13 cellular contexts compared by ENCODE assay signal in the genomic region with DNA sequence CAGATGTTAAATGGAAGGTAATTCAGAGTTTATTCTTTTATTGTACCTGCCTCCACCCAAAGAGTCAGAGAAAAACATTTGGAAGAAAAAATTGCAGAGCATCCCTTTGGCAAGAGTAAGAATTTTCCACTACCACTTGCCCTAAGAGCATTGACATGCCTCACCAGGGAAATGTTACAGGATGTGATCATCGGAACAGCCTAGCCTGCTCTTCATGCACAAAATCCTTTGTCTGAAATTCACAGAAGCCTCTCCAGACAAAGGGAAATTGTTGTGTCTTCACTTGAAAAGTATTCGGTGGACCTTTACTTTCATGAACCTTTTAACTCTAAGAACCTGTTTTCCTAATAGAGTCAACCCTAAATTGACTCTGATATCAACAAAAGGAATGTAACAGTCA. TPM values are rescaled to one million over a fixed set of nuclear protein-coding genes. Genes with fewer than 3 reads are reported as not detected.
A peak's percentile ranks its signal among the peaks of the same experiment; 100 is the strongest.
DNase-seq lines count a peak whose midpoint lies in the region; ATAC-seq and TF ChIP-seq lines count a peak whose summit lies in the region.
"Had no signal": no experiment of that assay in that cellular context is flagged by ENCODE, and none has a peak within 500 bp of the region (broad histone marks: within the 10 kb centered on the region; RNA-seq: fewer than 3 reads in every experiment).

No MANE protein-coding gene starts in this region.

- no peaks in the 10 kb centered on the region for H4K20me1 ChIP-seq in mammary epithelial cell (ENCODE audit: insufficient read depth, low read length)

- CTCF ChIA-PET in HEK293 (lab: Yijun Ruan, JAX) (no interaction called here), mammary epithelial cell (lab: Charles Lee; ENCODE audit: low non-redundant PET) (no interaction called here)

- dilution Hi-C loops in mammary epithelial cell (cut with HindIII; ENCODE audit: low sequenced_read_pairs) = no loop called here

- POLR2A ChIA-PET in HEK293 (lab: Yijun Ruan, JAX) = no interaction called here

- H3K9me3 ChIP-seq in HEK293 (ENCODE audit: control insufficient read depth, insufficient read depth, low read depth, low read length) (no peaks in the 10 kb centered on the region), mammary epithelial cell (replicated peaks; ENCODE audit: insufficient read depth, low read length) (no peaks in the 10 kb centered on the region)

- H3K36me3 ChIP-seq in HEK293 (ENCODE audit: control insufficient read depth in 2 of 2, insufficient read depth in 1 of 2, low read length in 2 of 2) (peaks cover 16 to 33% of the 10 kb centered on the region in 2 experiments), mammary epithelial cell (ENCODE audit: insufficient read depth, low read length) (peaks cover 7% of the 10 kb centered on the region)

- intact Hi-C loops in mammary epithelial cell (cut with micrococcal nuclease) (no loop called here), left cardiac atrium (cut with DNase I) (no loop called here), sciatic nerve (cut with DNase I) (no loop called here)

- H3K79me2 ChIP-seq in mammary epithelial cell (ENCODE audit: insufficient read depth, low read length) = peaks cover 95% of the 10 kb centered on the region

- H2AFZ ChIP-seq in mammary epithelial cell (ENCODE audit: low read depth, low read length) = no peak overlapping the region

- ATAC-seq in left cardiac atrium (peak; percentile 32 to 37), sciatic nerve (peak; percentile 85)
- ATAC-seq: activated CD8-positive, alpha-beta T cell treated with anti-CD3 and anti-CD28 coated beads for 36 hours; CD8-positive, alpha-beta T cell; stimulated activated memory B cell treated with anti-CD40 and anti-IgM and Interleukin-4, amounts not matched to agents 10 μg/mL and 1 μg/mL and 100 μg/mL, for 72 hours had no signal

- no TSS peak for BruUV-seq in mammary epithelial cell (replicated peaks; lab: Mats Ljungman, UMichigan)

- H3K4me1 ChIP-seq in HEK293 (ENCODE audit: control insufficient read depth, insufficient read depth, low read length) = no peaks in the 10 kb centered on the region
- H3K4me1 ChIP-seq in mammary epithelial cell (ENCODE audit: insufficient read depth, low read length) = peaks cover 39% of the 10 kb centered on the region

- DNase-seq in mammary epithelial cell = peak; percentile 55
- no peak for DNase-seq in left cardiac atrium
- DNase-seq in sciatic nerve (ENCODE audit: low spot score) = no peak
- DNase-seq in cortex of kidney (lab: John Stamatoyannopoulos, UW) = no peak
- DNase-seq in activated naive CD4-positive, alpha-beta T cell (lab: John Stamatoyannopoulos, UW) = no peak
- no peak for DNase-seq in NCI-H2081 treated with DMSO at 0.1 percent for 48 hours (lab: John Stamatoyannopoulos, UW)
- no peak for DNase-seq in NCI-H187 (lab: John Stamatoyannopoulos, UW)
- DNase-seq: activated CD8-positive, alpha-beta T cell treated with anti-CD3 and anti-CD28 coated beads for 36 hours; CD8-positive, alpha-beta T cell; NCI-H69; stimulated activated CD4-positive, alpha-beta T cell treated with anti-CD3 and anti-CD28 coated beads, Interleukin-15, amount 100 ng/mL, for 24 hours had no signal

- no peaks in the 10 kb centered on the region for H3K27me3 ChIP-seq in mammary epithelial cell (ENCODE audit: insufficient read depth, low read length)

- H3K27ac ChIP-seq in HEK293 (ENCODE audit: extremely low read depth, low read depth, low read length) = no peak overlapping the region
- peak overlapping the region; percentile 74 for H3K27ac ChIP-seq in mammary epithelial cell (ENCODE audit: insufficient read depth, low read depth, low read length)

- no peak for TF ChIP-seq CTCF in HEK293 (tag by site-specific recombination; IDR thresholded peaks at IDR 0.05)
- TF ChIP-seq CTCF in mammary epithelial cell (conservative IDR thresholded peaks at IDR 0.05 in 1 of 2, IDR thresholded peaks at IDR 0.05 in 1 of 2; ENCODE audit: extremely low read depth in 1 of 2, insufficient read depth in 1 of 2, low read depth in 1 of 2, low read length in 2 of 2) = no peak

- no peak overlapping the region for H3K9ac ChIP-seq in mammary epithelial cell (ENCODE audit: insufficient read depth, low read length)

- H3K4me3 ChIP-seq in HEK293 (ENCODE audit: low read depth, low read length) = no peak overlapping the region
- H3K4me3 ChIP-seq in mammary epithelial cell (replicated peaks in 1 of 3; ENCODE audit: insufficient read depth in 1 of 3, low read depth in 2 of 3, low read length in 3 of 3) = no peak overlapping the region

- in situ Hi-C loops in mammary epithelial cell (cut with MboI; ENCODE audit: low sequenced_read_pairs in 2 of 2) = no loop called here

- 0% methylated on average over 2 of the region's 2 CpGs for WGBS in mammary epithelial cell (ENCODE audit: low coverage, missing lambda C conversion rate)

- no peak overlapping the region for H3K4me2 ChIP-seq in mammary epithelial cell (ENCODE audit: insufficient read depth, low read depth, low read length)

TF ChIP-seq in HEK293, 187 proteins besides CTCF, POLR2A, EP300 and RAD21:
- TF ChIP-seq ZNF561 (tag by site-specific recombination; IDR thresholded peaks at IDR 0.05; ENCODE audit: borderline replicate concordance) (no peak), TCF7L2 (IDR thresholded peaks at IDR 0.05; ENCODE audit: borderline replicate concordance, low read depth, low read length) (no peak), ZFP37 (tag by site-specific recombination; IDR thresholded peaks at IDR 0.05) (no peak), ZNF146 (tag by site-specific recombination; IDR thresholded peaks at IDR 0.05) (no peak), PRDM1 (tag by site-specific recombination; IDR thresholded peaks at IDR 0.05) (0 out of 2 replicates have a peak, but pooled peaks have one; percentile 13)

RNA-seq across cellular contexts. Expression of gene ATP2A2, which starts 36.9 kb away (rescaled TPM):
- total RNA-seq in mammary epithelial cell = 100 to 1,000 TPM; 311 to 337 TPM
- 156 TPM for polyA plus RNA-seq in mammary epithelial cell
- polyA minus RNA-seq in mammary epithelial cell = 444 TPM
- 1,000 to 10,000 TPM; 2,696 to 3,455 TPM for total RNA-seq in left cardiac atrium
- total RNA-seq in sciatic nerve = 131 TPM

Comparison
In these comparisons a context has a peak if more than half of its experiments do, and no peak if none do; other contexts are left out.
1. RNA of gene ATP2A2, which starts 36.9 kb away (total RNA-seq): 2,696 to 3,455 TPM in left cardiac atrium; 311 to 337 TPM in mammary epithelial cell and 131 TPM in sciatic nerve (single experiment); every median in the first group is over 4 times any median in the second.